ENCODE assay signal across 27 cellular contexts in the genomic region with DNA sequence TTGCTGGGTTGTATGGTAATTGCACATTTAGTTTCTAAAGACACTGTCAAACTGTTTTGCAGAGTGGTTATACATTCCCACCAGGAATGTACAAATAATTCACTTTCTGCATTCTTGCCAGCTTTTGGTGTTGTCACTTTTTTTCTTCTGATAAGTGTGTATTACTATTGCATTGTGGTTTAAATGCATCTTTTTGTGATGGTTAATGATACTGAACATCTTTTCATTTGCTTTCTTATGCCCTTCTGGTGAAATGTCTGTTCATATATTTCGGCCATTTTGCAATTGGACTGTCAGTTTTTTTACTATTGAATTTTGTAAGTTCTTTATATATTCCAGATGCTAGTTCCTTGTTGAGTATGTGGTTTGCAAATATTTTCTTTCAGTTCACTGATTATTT.
"Had no signal": no experiment of that assay in that cellular context is flagged by ENCODE, and none has a peak within 500 bp of the region (broad histone marks: within the 10 kb centered on the region; RNA-seq: fewer than 3 reads in every experiment).

No MANE protein-coding gene starts in this region.

- H3K27me3 Mint-ChIP-seq: memory B cell; progenitor cell of endocrine pancreas; stimulated activated naive B cell treated with anti-CD40 and anti-IgM and Interleukin-4, amounts not matched to agents 10 μg/mL and 1 μg/mL and 100 μg/mL, for 72 hours; stimulated activated naive CD8-positive, alpha-beta T cell treated with anti-CD3 and anti-CD28 coated beads, Interleukin-15, Interleukin-2, amounts not matched to agents 100 ng/mL and 50 ng/mL, for 24 hours had no signal

- H2AFZ ChIP-seq: hepatocyte, parathyroid adenoma had no signal

- H3K4me2 ChIP-seq: hepatocyte had no signal

- H3K9ac ChIP-seq: parathyroid adenoma had no signal

- H3K27me3 ChIP-seq: gastroesophageal sphincter, heart left ventricle, hepatocyte, neutrophil, right lobe of liver, tibial nerve, upper lobe of right lung, uterus had no signal

- H3K36me3 Mint-ChIP-seq: memory B cell; natural killer cell treated with Interleukin-12 subunit alpha and Interleukin-12 subunit beta and Interleukin-15 and Interleukin-18, amount 100 ng/mL, for 72 hours; stimulated activated naive B cell treated with anti-CD40 and anti-IgM and Interleukin-4, amounts not matched to agents 10 μg/mL and 1 μg/mL and 100 μg/mL, for 72 hours had no signal

- H3K79me2 ChIP-seq: hepatocyte, parathyroid adenoma had no signal

- ATAC-seq: esophagus mucosa; gastroesophageal sphincter; heart left ventricle; left lobe of liver; natural killer cell treated with Interleukin-12 subunit alpha and Interleukin-12 subunit beta and Interleukin-15 and Interleukin-18, amount 100 ng/mL, for 72 hours; right lobe of liver; stimulated activated naive B cell treated with anti-CD40 and anti-IgM and Interleukin-4, amounts not matched to agents 10 μg/mL and 1 μg/mL and 100 μg/mL, for 72 hours; upper lobe of right lung had no signal

- DNase-seq: cortex of kidney; effector CD8-positive, alpha-beta T cell; endodermal cell; heart left ventricle; kidney; right lobe of liver; small intestine; stimulated activated CD4-positive, alpha-beta T cell treated with anti-CD3 and anti-CD28 coated beads, Interleukin-15, amount 100 ng/mL, for 24 hours; stimulated activated CD4-positive, alpha-beta T cell treated with anti-CD3 and anti-CD28 coated beads, Interleukin-2, amount 100 ng/mL, for 48 hours; stimulated activated naive B cell treated with anti-CD40 and anti-IgM and Interleukin-4, amounts not matched to agents 10 μg/mL and 1 μg/mL and 100 μg/mL, for 72 hours; upper lobe of right lung; uterus had no signal

- H3K4me3 Mint-ChIP-seq: endodermal cell; memory B cell; natural killer cell treated with Interleukin-12 subunit alpha and Interleukin-12 subunit beta and Interleukin-15 and Interleukin-18, amount 100 ng/mL, for 72 hours; neural crest cell; stimulated activated naive B cell treated with anti-CD40 and anti-IgM and Interleukin-4, amounts not matched to agents 10 μg/mL and 1 μg/mL and 100 μg/mL, for 72 hours; stimulated activated naive CD8-positive, alpha-beta T cell treated with anti-CD3 and anti-CD28 coated beads, Interleukin-15, Interleukin-2, amounts not matched to agents 100 ng/mL and 50 ng/mL, for 24 hours had no signal

- H3K9me3 ChIP-seq: gastroesophageal sphincter, heart left ventricle, neutrophil, right lobe of liver, thoracic aorta, tibial nerve, upper lobe of right lung, uterus had no signal

- H3K4me1 Mint-ChIP-seq: endodermal cell, neural crest cell had no signal

- H3K27ac ChIP-seq: epithelial cell of prostate, gastroesophageal sphincter, heart left ventricle, hepatocyte, neutrophil, parathyroid adenoma, right lobe of liver, thoracic aorta, tibial nerve, upper lobe of right lung, uterus had no signal

- H3K9me3 Mint-ChIP-seq: endodermal cell; memory B cell; natural killer cell treated with Interleukin-12 subunit alpha and Interleukin-12 subunit beta and Interleukin-15 and Interleukin-18, amount 100 ng/mL, for 72 hours; neural crest cell; stimulated activated naive CD8-positive, alpha-beta T cell treated with anti-CD3 and anti-CD28 coated beads, Interleukin-15, Interleukin-2, amounts not matched to agents 100 ng/mL and 50 ng/mL, for 24 hours had no signal

- H3K4me1 ChIP-seq: gastroesophageal sphincter, heart left ventricle, parathyroid adenoma, tibial nerve, upper lobe of right lung, uterus had no signal

- H3K36me3 ChIP-seq: gastroesophageal sphincter, heart left ventricle, neutrophil, right lobe of liver, thoracic aorta, tibial nerve, upper lobe of right lung, uterus had no signal

- H3K4me3 ChIP-seq: gastroesophageal sphincter, heart left ventricle, hepatocyte, lung, right lobe of liver, thoracic aorta, tibial nerve, upper lobe of right lung, uterus had no signal

- H3K27ac Mint-ChIP-seq: endodermal cell; memory B cell; natural killer cell treated with Interleukin-12 subunit alpha and Interleukin-12 subunit beta and Interleukin-15 and Interleukin-18, amount 100 ng/mL, for 72 hours; progenitor cell of endocrine pancreas; stimulated activated naive B cell treated with anti-CD40 and anti-IgM and Interleukin-4, amounts not matched to agents 10 μg/mL and 1 μg/mL and 100 μg/mL, for 72 hours; stimulated activated naive CD8-positive, alpha-beta T cell treated with anti-CD3 and anti-CD28 coated beads, Interleukin-15, Interleukin-2, amounts not matched to agents 100 ng/mL and 50 ng/mL, for 24 hours had no signal
